1 cellular context compared by ENCODE assay signal in genomic region chr16:17135439-17135838, GRCh38.
TF ChIP-seq lines count a peak whose summit lies in the region.

No MANE protein-coding gene starts in this region.

TF ChIP-seq in SK-N-SH treated with all-trans-retinoic acid at 6 μM for 48 hours, 23 proteins besides CTCF, POLR2A, EP300 and RAD21 (continued from another document):
- TF ChIP-seq POU6F1 (CRISPR knock-in tag; IDR thresholded peaks at IDR 0.05; ENCODE audit: borderline replicate concordance, low read depth) (no peak), TSHZ2 (CRISPR knock-in tag; IDR thresholded peaks at IDR 0.05) (no peak), SNAI2 (CRISPR knock-in tag; IDR thresholded peaks at IDR 0.05) (no peak), ESRRG (CRISPR knock-in tag; IDR thresholded peaks at IDR 0.05) (no peak)
